Comparison of ENCODE assay signal across 1 cellular context in the genomic region with DNA sequence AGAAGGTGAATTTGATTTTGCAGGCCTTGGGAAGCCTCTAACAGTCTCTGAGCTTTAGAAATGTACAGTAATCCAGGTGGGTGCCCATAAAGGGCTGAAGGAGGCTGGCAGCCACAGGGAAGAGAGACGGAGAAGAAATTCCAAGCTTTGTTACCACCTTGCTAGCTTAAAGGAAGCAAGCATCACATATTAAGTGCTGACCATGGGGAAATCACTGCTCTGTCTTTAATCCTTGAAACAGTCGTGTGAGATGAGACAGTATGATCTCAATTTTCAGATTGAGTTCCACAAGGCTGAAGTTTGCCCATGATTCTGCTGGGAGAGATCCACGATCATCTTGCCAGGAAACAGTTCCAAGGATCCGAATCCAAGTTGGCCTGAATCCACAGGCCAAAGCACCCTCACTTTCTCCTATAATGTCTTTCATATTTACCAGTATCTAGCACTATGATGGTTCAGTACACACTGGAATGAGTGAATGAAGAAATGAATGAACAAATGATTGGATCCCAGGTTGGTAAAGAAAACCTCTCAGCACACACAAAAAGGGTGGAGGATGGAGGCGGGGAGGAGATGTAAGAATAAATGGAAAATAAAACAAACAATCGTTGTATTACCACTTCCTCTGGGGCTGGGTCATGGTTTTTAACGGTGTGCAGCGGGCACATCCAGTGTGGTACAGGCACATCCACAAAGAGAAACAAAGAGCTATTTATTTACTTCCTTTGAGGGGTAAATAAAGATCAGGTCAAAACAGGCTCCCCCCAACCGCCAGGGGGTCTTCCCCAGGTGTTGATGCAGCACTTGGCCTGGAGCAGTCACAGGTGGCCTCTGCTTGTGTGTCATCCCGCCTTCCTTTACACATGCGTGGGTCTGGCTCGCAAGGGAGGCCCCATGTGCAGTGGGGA.
TF ChIP-seq lines count a peak whose summit lies in the region.

No MANE protein-coding gene starts in this region.

TF ChIP-seq in HepG2, 621 proteins besides CTCF, POLR2A, EP300 and RAD21:
- TF ChIP-seq, protein P1, sequence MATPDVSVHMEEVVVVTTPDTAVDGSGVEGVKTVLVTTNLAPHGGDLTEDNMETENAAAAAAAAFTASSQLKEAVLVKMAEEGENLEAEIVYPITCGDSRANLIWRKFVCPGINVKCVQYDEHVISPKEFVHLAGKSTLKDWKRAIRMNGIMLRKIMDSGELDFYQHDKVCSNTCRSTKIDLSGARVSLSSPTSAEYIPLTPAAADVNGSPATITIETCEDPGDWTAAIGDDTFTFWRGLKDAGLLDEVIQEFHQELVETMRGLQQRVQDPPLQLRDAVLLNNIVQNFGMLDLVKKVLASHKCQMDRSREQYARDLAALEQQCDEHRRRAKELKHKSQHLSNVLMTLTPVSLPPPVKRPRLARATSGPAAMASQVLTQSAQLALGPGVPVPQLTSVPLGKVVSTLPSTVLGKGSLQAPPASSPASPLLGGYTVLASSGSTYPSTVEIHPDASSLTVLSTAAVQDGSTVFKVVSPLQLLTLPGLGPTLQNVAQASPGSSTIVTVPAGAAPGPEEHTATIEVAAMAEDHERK (CRISPR knock-in tag; IDR thresholded peaks at IDR 0.05; ENCODE audit: low read depth): no peak
- TF ChIP-seq ZNF354B (CRISPR knock-in tag; IDR thresholded peaks at IDR 0.05): no peak
- TF ChIP-seq MAFK (conservative IDR thresholded peaks at IDR 0.05 in 1 of 2, IDR thresholded peaks at IDR 0.05 in 1 of 2; ENCODE audit: low read length in 2 of 2): peak; percentile 57 to 71
- TF ChIP-seq, protein P2, sequence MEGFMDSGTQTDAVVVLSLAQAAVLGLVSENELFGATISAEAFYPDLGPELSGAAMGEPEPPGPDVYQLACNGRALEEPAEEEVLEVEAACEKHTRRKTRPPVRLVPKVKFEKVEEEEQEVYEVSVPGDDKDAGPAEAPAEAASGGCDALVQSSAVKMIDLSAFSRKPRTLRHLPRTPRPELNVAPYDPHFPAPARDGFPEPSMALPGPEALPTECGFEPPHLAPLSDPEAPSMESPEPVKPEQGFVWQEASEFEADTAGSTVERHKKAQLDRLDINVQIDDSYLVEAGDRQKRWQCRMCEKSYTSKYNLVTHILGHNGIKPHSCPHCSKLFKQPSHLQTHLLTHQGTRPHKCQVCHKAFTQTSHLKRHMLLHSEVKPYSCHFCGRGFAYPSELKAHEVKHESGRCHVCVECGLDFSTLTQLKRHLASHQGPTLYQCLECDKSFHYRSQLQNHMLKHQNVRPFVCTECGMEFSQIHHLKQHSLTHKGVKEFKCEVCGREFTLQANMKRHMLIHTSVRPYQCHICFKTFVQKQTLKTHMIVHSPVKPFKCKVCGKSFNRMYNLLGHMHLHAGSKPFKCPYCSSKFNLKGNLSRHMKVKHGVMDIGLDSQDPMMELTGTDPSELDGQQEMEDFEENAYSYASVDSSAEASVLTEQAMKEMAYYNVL (CRISPR knock-in tag; IDR thresholded peaks at IDR 0.05; ENCODE audit: borderline replicate concordance): no peak
- peak; percentile 39; the same call in 1 of the 2 replicates for TF ChIP-seq MAFF (IDR thresholded peaks at IDR 0.05; ENCODE audit: low read depth, low read length)
